ENCODE assay signal across 23 cellular contexts in the genomic region with DNA sequence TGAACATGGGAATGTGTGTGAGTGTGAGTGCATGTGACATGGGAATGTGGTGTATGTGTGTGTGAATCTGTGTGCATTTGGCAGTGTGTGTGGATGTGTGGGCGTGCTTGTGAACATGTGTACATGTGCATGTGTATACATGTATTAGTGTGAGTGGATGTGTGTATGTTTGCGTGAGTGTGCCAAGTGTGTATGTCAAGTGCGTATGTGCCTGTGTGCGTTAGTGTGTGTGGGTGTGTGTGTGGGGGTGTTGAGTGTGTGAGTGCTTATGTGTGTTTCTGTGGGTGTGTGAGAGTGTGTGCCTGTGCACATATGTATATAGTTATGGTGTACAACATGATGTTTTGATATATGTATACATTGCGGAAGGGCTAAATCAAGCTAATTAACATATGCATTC.
"Had no signal": no experiment of that assay in that cellular context is flagged by ENCODE, and none has a peak within 500 bp of the region (broad histone marks: within the 10 kb centered on the region; RNA-seq: fewer than 3 reads in every experiment).

No MANE protein-coding gene starts in this region.

- H3K27me3 Mint-ChIP-seq: stimulated activated naive B cell treated with anti-CD40 and anti-IgM and Interleukin-4, amounts not matched to agents 10 μg/mL and 1 μg/mL and 100 μg/mL, for 72 hours; stimulated activated naive CD8-positive, alpha-beta T cell treated with anti-CD3 and anti-CD28 coated beads, Interleukin-15, Interleukin-2, amounts not matched to agents 100 ng/mL and 50 ng/mL, for 24 hours had no signal

- H3K4me3 Mint-ChIP-seq: mesothelial cell of epicardium; naive thymus-derived CD4-positive, alpha-beta T cell; nephron; neural progenitor cell; stimulated activated naive B cell treated with anti-CD40 and anti-IgM and Interleukin-4, amounts not matched to agents 10 μg/mL and 1 μg/mL and 100 μg/mL, for 72 hours; stimulated activated naive CD8-positive, alpha-beta T cell treated with anti-CD3 and anti-CD28 coated beads, Interleukin-15, Interleukin-2, amounts not matched to agents 100 ng/mL and 50 ng/mL, for 24 hours had no signal

- H3K9me3 Mint-ChIP-seq: stimulated activated naive B cell treated with anti-CD40 and anti-IgM and Interleukin-4, amounts not matched to agents 10 μg/mL and 1 μg/mL and 100 μg/mL, for 72 hours; stimulated activated naive CD8-positive, alpha-beta T cell treated with anti-CD3 and anti-CD28 coated beads, Interleukin-15, Interleukin-2, amounts not matched to agents 100 ng/mL and 50 ng/mL, for 24 hours had no signal

- H3K27ac Mint-ChIP-seq: mesothelial cell of epicardium; naive thymus-derived CD4-positive, alpha-beta T cell; nephron; neural progenitor cell; stimulated activated naive B cell treated with anti-CD40 and anti-IgM and Interleukin-4, amounts not matched to agents 10 μg/mL and 1 μg/mL and 100 μg/mL, for 72 hours; stimulated activated naive CD8-positive, alpha-beta T cell treated with anti-CD3 and anti-CD28 coated beads, Interleukin-15, Interleukin-2, amounts not matched to agents 100 ng/mL and 50 ng/mL, for 24 hours had no signal

- H3K4me2 ChIP-seq: neural progenitor cell had no signal

- H3K27ac ChIP-seq: dorsolateral prefrontal cortex, gastrocnemius medialis, lower lobe of right lung, neural progenitor cell, psoas muscle, skin epidermis, spleen, thoracic aorta, tibial nerve, upper lobe of right lung, uterus had no signal

- H3K4me3 ChIP-seq: dorsolateral prefrontal cortex, gastrocnemius medialis, lower lobe of right lung, neural progenitor cell, psoas muscle, skin epidermis, spleen, thoracic aorta, tibial nerve, upper lobe of right lung, uterus had no signal

- DNase-seq: dorsolateral prefrontal cortex; effector CD4-positive, alpha-beta T cell; gastrocnemius medialis; left ventricle myocardium superior; lower lobe of right lung; naive thymus-derived CD4-positive, alpha-beta T cell; nucleus accumbens; psoas muscle; right cardiac atrium; stimulated activated CD4-positive, alpha-beta T cell treated with anti-CD3 and anti-CD28 coated beads, Interleukin-4, amount 100 ng/mL, for 4 hours; stimulated activated naive B cell treated with anti-CD40 and anti-IgM and Interleukin-4, amounts not matched to agents 10 μg/mL and 1 μg/mL and 100 μg/mL, for 72 hours; uterus had no signal

- H3K36me3 Mint-ChIP-seq: mesothelial cell of epicardium; naive thymus-derived CD4-positive, alpha-beta T cell; neural progenitor cell; stimulated activated naive B cell treated with anti-CD40 and anti-IgM and Interleukin-4, amounts not matched to agents 10 μg/mL and 1 μg/mL and 100 μg/mL, for 72 hours had no signal

- H3K36me3 ChIP-seq: gastrocnemius medialis, lower lobe of right lung, neural progenitor cell, spleen, thoracic aorta, tibial nerve, upper lobe of right lung, uterus had no signal

- H3K27me3 ChIP-seq: dorsolateral prefrontal cortex, gastrocnemius medialis, neural progenitor cell, tibial nerve, upper lobe of right lung, uterus had no signal

- H2AFZ ChIP-seq: neural progenitor cell had no signal

- H3K9ac ChIP-seq: neural progenitor cell had no signal

- H3K4me1 Mint-ChIP-seq: mesothelial cell of epicardium; neural progenitor cell; stimulated activated naive B cell treated with anti-CD40 and anti-IgM and Interleukin-4, amounts not matched to agents 10 μg/mL and 1 μg/mL and 100 μg/mL, for 72 hours had no signal

- H3K9me3 ChIP-seq: gastrocnemius medialis, lower lobe of right lung, psoas muscle, spleen, thoracic aorta, tibial nerve, upper lobe of right lung, uterus had no signal

- H3K4me1 ChIP-seq: neural progenitor cell, psoas muscle, spleen, tibial nerve, uterus had no signal

- FAIRE-seq: colon, keratinocyte had no signal

- ATAC-seq: gastrocnemius medialis; left ventricle myocardium superior; lower lobe of right lung; naive thymus-derived CD4-positive, alpha-beta T cell; right cardiac atrium; stimulated activated naive B cell treated with anti-CD40 and anti-IgM and Interleukin-4, amounts not matched to agents 10 μg/mL and 1 μg/mL and 100 μg/mL, for 72 hours; upper lobe of right lung had no signal
